1 cellular context compared by ENCODE assay signal in genomic region chr10:122124808-122125207, GRCh38.
TF ChIP-seq lines count a peak whose summit lies in the region.

No MANE protein-coding gene starts in this region.

TF ChIP-seq in H1, 55 proteins besides CTCF, POLR2A, EP300 and RAD21 (continued from another document):
- TF ChIP-seq SRF (IDR thresholded peaks at IDR 0.05; ENCODE audit: low read depth, low read length) = no peak
- TF ChIP-seq BCL11A (IDR thresholded peaks at IDR 0.05; ENCODE audit: low read depth in 2 of 2, low read length in 2 of 2) = no peak
- TF ChIP-seq PHF8 (conservative IDR thresholded peaks at IDR 0.05; ENCODE audit: low read depth, low read length) = no peak
TF ChIP-seq in H1: peak in this region for 0.
